In the genomic region with DNA sequence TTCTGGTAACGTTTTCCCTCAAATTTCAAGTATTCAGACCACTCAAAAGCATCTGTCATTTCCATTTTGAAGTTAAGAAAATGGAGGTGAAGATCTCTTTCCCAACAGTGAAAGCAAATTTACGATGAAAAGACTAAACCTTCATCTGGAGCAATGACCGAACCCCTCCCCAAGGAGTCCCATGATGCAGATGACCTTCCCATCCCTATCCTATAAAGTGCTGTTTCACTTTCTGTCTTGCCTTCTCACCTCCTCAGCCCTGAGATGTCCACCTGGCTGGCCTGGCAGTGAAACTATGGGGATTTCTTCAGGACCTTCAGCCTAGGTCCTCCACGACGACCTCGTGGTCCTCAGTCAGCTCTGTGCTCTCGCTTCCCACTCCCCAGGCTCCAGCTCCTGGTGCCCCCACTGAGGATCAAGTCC, we compare ENCODE assay signal across 1 cellular context.
TF ChIP-seq lines count a peak whose summit lies in the region.

No MANE protein-coding gene starts in this region.

TF ChIP-seq in H1, 55 proteins besides CTCF, POLR2A, EP300 and RAD21:
- TF ChIP-seq EGR1 (IDR thresholded peaks at IDR 0.05; ENCODE audit: borderline replicate concordance, low read depth, low read length) (no peak), SP2 (IDR thresholded peaks at IDR 0.05; ENCODE audit: low read length) (no peak), SUZ12 (IDR thresholded peaks at IDR 0.05; ENCODE audit: low read length) (no peak), CBX8 (IDR thresholded peaks at IDR 0.05; ENCODE audit: borderline replicate concordance, low read depth, low read length) (no peak), TAF1 (IDR thresholded peaks at IDR 0.05; ENCODE audit: low read depth, low read length) (no peak), NANOG (IDR thresholded peaks at IDR 0.05; ENCODE audit: insufficient read depth, low read depth, low read length, poor library complexity, severe bottlenecking) (no peak), HDAC2 (IDR thresholded peaks at IDR 0.05; ENCODE audit: borderline replicate concordance in 1 of 2, low read depth in 2 of 2, low read length in 2 of 2) (no peak), CTBP2 (IDR thresholded peaks at IDR 0.05; ENCODE audit: borderline replicate concordance, insufficient read depth, insufficient read length, low read length) (no peak), CHD1 (IDR thresholded peaks at IDR 0.05; ENCODE audit: low read depth, low read length) (no peak), E2F6 (IDR thresholded peaks at IDR 0.05) (no peak; the same call in 1 of the 2 replicates), GABPA (IDR thresholded peaks at IDR 0.05; ENCODE audit: borderline replicate concordance, insufficient read depth, low read length) (no peak), KDM5A (IDR thresholded peaks at IDR 0.05; ENCODE audit: low read length) (no peak), JUND (IDR thresholded peaks at IDR 0.05; ENCODE audit: low read length) (no peak), ASH2L (IDR thresholded peaks at IDR 0.05; ENCODE audit: low read length) (no peak), USF2 (IDR thresholded peaks at IDR 0.05; ENCODE audit: low read length) (no peak), CHD2 (IDR thresholded peaks at IDR 0.05; ENCODE audit: low read length) (no peak), BRCA1 (IDR thresholded peaks at IDR 0.05; ENCODE audit: low read depth, low read length) (no peak), MAX (IDR thresholded peaks at IDR 0.05) (no peak), JUN (IDR thresholded peaks at IDR 0.05; ENCODE audit: low read depth, low read length) (no peak)
- TF ChIP-seq, protein P1, sequence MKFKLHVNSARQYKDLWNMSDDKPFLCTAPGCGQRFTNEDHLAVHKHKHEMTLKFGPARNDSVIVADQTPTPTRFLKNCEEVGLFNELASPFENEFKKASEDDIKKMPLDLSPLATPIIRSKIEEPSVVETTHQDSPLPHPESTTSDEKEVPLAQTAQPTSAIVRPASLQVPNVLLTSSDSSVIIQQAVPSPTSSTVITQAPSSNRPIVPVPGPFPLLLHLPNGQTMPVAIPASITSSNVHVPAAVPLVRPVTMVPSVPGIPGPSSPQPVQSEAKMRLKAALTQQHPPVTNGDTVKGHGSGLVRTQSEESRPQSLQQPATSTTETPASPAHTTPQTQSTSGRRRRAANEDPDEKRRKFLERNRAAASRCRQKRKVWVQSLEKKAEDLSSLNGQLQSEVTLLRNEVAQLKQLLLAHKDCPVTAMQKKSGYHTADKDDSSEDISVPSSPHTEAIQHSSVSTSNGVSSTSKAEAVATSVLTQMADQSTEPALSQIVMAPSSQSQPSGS (IDR thresholded peaks at IDR 0.05; ENCODE audit: low read length): no peak
